In genomic region chr10:104353325-104354048, GRCh38 we compare ENCODE assay signal across 8 cellular contexts. TPM values are rescaled to one million over a fixed set of nuclear protein-coding genes. Genes with fewer than 3 reads are reported as not detected.
DNase-seq lines count a peak whose midpoint lies in the region; ATAC-seq and TF ChIP-seq lines count a peak whose summit lies in the region.

Gene CFAP58, plus strand, starts transcription at chr10:104353833. Its CDS starts 65 bp downstream, at chr10:104353898.

- no peak within 1 kb of the TSS for H3K14ac ChIP-seq in neuronal stem cell (ENCODE audit: low read length)

- H3K9me3 ChIP-seq in Peyer's patch, result no peaks in the 10 kb centered on the region
- H3K9me3 ChIP-seq in neuronal stem cell (replicated peaks in 1 of 2; ENCODE audit: control insufficient read depth in 2 of 2, insufficient read depth in 1 of 2, low read depth in 1 of 2, low read length in 2 of 2), result no peaks in the 10 kb centered on the region

- H2AFZ ChIP-seq in GM23338 (peak within 1 kb of the TSS; percentile 88; the same call in 1 of the 2 replicates), neuronal stem cell (ENCODE audit: low read length) (no peak within 1 kb of the TSS)

- H3K23ac ChIP-seq in neuronal stem cell (ENCODE audit: low read depth, low read length, poor library complexity), result no peak within 1 kb of the TSS

- H3K4me3 ChIP-seq in GM23338 (peak within 1 kb of the TSS; percentile 51), Peyer's patch (peak within 1 kb of the TSS; percentile 28 to 55 (median 44)), neuronal stem cell (ENCODE audit: low read length in 2 of 2) (peak within 1 kb of the TSS in 1 of 2 donors; percentile 25)

- H3K36me3 Mint-ChIP-seq in GM23338 (ENCODE audit: low read depth), result no peaks in the 10 kb centered on the region
- no peaks in the 10 kb centered on the region for H3K36me3 Mint-ChIP-seq in activated T-helper 17 cell treated with anti-CD3 and anti-CD28 coated beads, Interleukin-2, amount 50 U/mL, for 72 hours (ENCODE audit: low read depth)

- H3K4me2 ChIP-seq in GM23338 (peak within 1 kb of the TSS; percentile 76), neuronal stem cell (ENCODE audit: insufficient read depth, low read length, poor library complexity, severe bottlenecking) (peak within 1 kb of the TSS; percentile 59)

- H2BK5ac ChIP-seq in neuronal stem cell (ENCODE audit: low read length), result no peak within 1 kb of the TSS

- no peaks in the 10 kb centered on the region for H3K79me2 ChIP-seq in GM23338 (replicated peaks; ENCODE audit: insufficient read depth)

- no peaks in the 10 kb centered on the region for H3K27me3 Mint-ChIP-seq in GM23338 (ENCODE audit: insufficient read depth, low read depth, poor library complexity)
- no peaks in the 10 kb centered on the region for H3K27me3 Mint-ChIP-seq in activated T-helper 17 cell treated with anti-CD3 and anti-CD28 coated beads, Interleukin-2, amount 50 U/mL, for 72 hours

- no peaks in the 10 kb centered on the region for H3K9me2 ChIP-seq in GM23338 (ENCODE audit: insufficient read depth)

- WGBS in neuronal stem cell (ENCODE audit: extremely low coverage in 2 of 2, insufficient read length in 2 of 2, insufficient replicate concordance in 1 of 2), 2 donors, result no CpG with 5 or more reads among the region's 43 CpGs

- H3K4me1 ChIP-seq in GM23338 (ENCODE audit: insufficient read depth) (peaks cover 12% of the 10 kb centered on the region; the same call in 1 of the 2 replicates), Peyer's patch (peaks cover 0 to 21% (median 0%) of the 10 kb centered on the region in 4 donors), foreskin keratinocyte (peaks cover 13% of the 10 kb centered on the region), neuronal stem cell (ENCODE audit: control insufficient read depth in 2 of 2, insufficient read depth in 1 of 2, low read depth in 1 of 2, low read length in 2 of 2) (peaks cover 1 to 5% of the 10 kb centered on the region in 2 donors)

- TF ChIP-seq CTCF in GM23338 (conservative IDR thresholded peaks at IDR 0.05; ENCODE audit: low read depth in 2 of 2) (peak; percentile 57 to 73), Peyer's patch (IDR thresholded peaks at IDR 0.05) (peak; percentile 53 to 84 (median 78)), foreskin keratinocyte (conservative IDR thresholded peaks at IDR 0.05) (peak; percentile 93)

- H2BK120ac ChIP-seq in neuronal stem cell (ENCODE audit: low read depth, low read length), result no peak within 1 kb of the TSS

- H3K4ac ChIP-seq in neuronal stem cell (ENCODE audit: low read length), result no peak within 1 kb of the TSS

- H3K9me3 Mint-ChIP-seq in GM23338, result no peaks in the 10 kb centered on the region
- H3K9me3 Mint-ChIP-seq in activated T-helper 17 cell treated with anti-CD3 and anti-CD28 coated beads, Interleukin-2, amount 50 U/mL, for 72 hours, result no peaks in the 10 kb centered on the region

- H4K20me1 ChIP-seq in GM23338 (replicated peaks; ENCODE audit: insufficient read depth), result no peaks in the 10 kb centered on the region; the same call in 1 of the 2 replicates

- no peak within 1 kb of the TSS for H3K27ac Mint-ChIP-seq in GM23338
- H3K27ac Mint-ChIP-seq in activated T-helper 17 cell treated with anti-CD3 and anti-CD28 coated beads, Interleukin-2, amount 50 U/mL, for 72 hours, result no peak within 1 kb of the TSS

- no peak for TF ChIP-seq POLR2A in Peyer's patch (IDR thresholded peaks at IDR 0.05)

- peaks cover 6% of the 10 kb centered on the region; the same call in 2 of the 3 replicates for H3K4me1 Mint-ChIP-seq in GM23338
- H3K4me1 Mint-ChIP-seq in activated T-helper 17 cell treated with anti-CD3 and anti-CD28 coated beads, Interleukin-2, amount 50 U/mL, for 72 hours, result peaks cover 6% of the 10 kb centered on the region

- H2BK15ac ChIP-seq in neuronal stem cell (ENCODE audit: low read length), result no peak within 1 kb of the TSS

- no peak within 1 kb of the TSS for H4K8ac ChIP-seq in neuronal stem cell (ENCODE audit: low read depth, low read length)

- H3K79me1 ChIP-seq in neuronal stem cell (ENCODE audit: low read depth, low read length), result no peaks in the 10 kb centered on the region

- H3K9ac ChIP-seq in neuronal stem cell (ENCODE audit: low read depth, low read length, poor library complexity), result no peak within 1 kb of the TSS

- H3K36me3 ChIP-seq in GM23338 (ENCODE audit: insufficient read depth) (no peaks in the 10 kb centered on the region), Peyer's patch (no peaks in the 10 kb centered on the region), neuronal stem cell (replicated peaks in 1 of 2; ENCODE audit: control insufficient read depth in 2 of 2, insufficient read depth in 2 of 2, low read length in 2 of 2) (no peaks in the 10 kb centered on the region)

- H3K27ac ChIP-seq in GM23338 (ENCODE audit: low read depth), result no peak within 1 kb of the TSS
- no peak within 1 kb of the TSS for H3K27ac ChIP-seq in Peyer's patch
- H3K27ac ChIP-seq in foreskin keratinocyte, result no peak within 1 kb of the TSS
- H3K27ac ChIP-seq in neuronal stem cell (replicated peaks; ENCODE audit: low read length), result no peak within 1 kb of the TSS

- DNase-seq in Daoy (ENCODE audit: low read depth) (peak; percentile 80), GM23338 (ENCODE audit: low spot score) (peak; percentile 98), Kasumi-1 (lab: John Stamatoyannopoulos, UW) (peak; percentile 93), Peyer's patch (peak; percentile 93 to 98 (median 96)), foreskin keratinocyte (peak; percentile 71 to 86), neuronal stem cell (ENCODE audit: low spot score) (peak; percentile 83), stromal cell of bone marrow (ENCODE audit: low read depth) (peak; percentile 63)

- no peak within 1 kb of the TSS for H2BK12ac ChIP-seq in neuronal stem cell (ENCODE audit: low read length)

- ATAC-seq in GM23338 (peak; percentile 95), foreskin keratinocyte (peak; percentile 91)
- ATAC-seq in activated T-helper 17 cell treated with anti-CD3 and anti-CD28 coated beads, Interleukin-2, amount 50 U/mL, for 72 hours (replicated peaks), result peak; percentile 64

- H2AK5ac ChIP-seq in neuronal stem cell (ENCODE audit: low read depth, low read length), result no peak within 1 kb of the TSS

- no peak within 1 kb of the TSS for H3K18ac ChIP-seq in neuronal stem cell (ENCODE audit: low read length)

- H3F3A ChIP-seq in GM23338 (replicated peaks; ENCODE audit: low read depth), result 0 out of 2 replicates have a peak, but pooled peaks cover 2% of the 10 kb centered on the region

- H3K27me3 ChIP-seq in GM23338 (ENCODE audit: insufficient read depth), result peaks cover 27% of the 10 kb centered on the region
- no peaks in the 10 kb centered on the region for H3K27me3 ChIP-seq in Peyer's patch
- no peaks in the 10 kb centered on the region for H3K27me3 ChIP-seq in foreskin keratinocyte
- peaks cover 0 to 9% (median 6%) of the 10 kb centered on the region in 3 experiments for H3K27me3 ChIP-seq in neuronal stem cell (ENCODE audit: control insufficient read depth in 3 of 3, insufficient read depth in 3 of 3, low read depth in 1 of 3, low read length in 3 of 3)

- no peak within 1 kb of the TSS; the same call in 1 of the 3 replicates for H3K4me3 Mint-ChIP-seq in GM23338
- no peak within 1 kb of the TSS for H3K4me3 Mint-ChIP-seq in activated T-helper 17 cell treated with anti-CD3 and anti-CD28 coated beads, Interleukin-2, amount 50 U/mL, for 72 hours

- H4K91ac ChIP-seq in neuronal stem cell (ENCODE audit: low read depth, low read length, poor library complexity), result no peak within 1 kb of the TSS

TF ChIP-seq in GM23338, 12 proteins besides CTCF, POLR2A, EP300 and RAD21:
- peak; percentile 62 for TF ChIP-seq POLR2AphosphoS5 (IDR thresholded peaks at IDR 0.05; ENCODE audit: low read depth)
- TF ChIP-seq NANOG (IDR thresholded peaks at IDR 0.05; ENCODE audit: borderline replicate concordance), result no peak

RNA-seq across cellular contexts. Expression of gene CFAP58, which starts in this region (rescaled TPM):
- total RNA-seq in Daoy (2014; rRNA removed; shearing (Covaris generic)), result 0.06 TPM in 2 replicates
- 0.39 and 0.63 TPM in 2 replicates for total RNA-seq in GM23338 (2014; rRNA removed; shearing (Covaris generic))
- polyA plus RNA-seq in GM23338 (2016; fragmentation: Nextera tagmentation; extraction: Ambion mirVana) (0.24 and 0.89 TPM in 2 replicates), foreskin keratinocyte (0.25 and 0.48 TPM in 2 replicates)
- total RNA-seq in Peyer's patch (1 to 10 TPM in 1 of 4 donors, not detected in 3; 2.5 TPM), foreskin keratinocyte (0.17 and 0.74 TPM in 2 replicates)
- 1 to 10 TPM; 1.3 to 2.2 TPM for total RNA-seq in activated T-helper 17 cell treated with anti-CD3 and anti-CD28 coated beads, Interleukin-2, amount 50 U/mL, for 72 hours
- polyA plus RNA-seq in neuronal stem cell (2013, experiment 1 of 2), result 0.20 TPM
- polyA plus RNA-seq in neuronal stem cell (2013, experiment 2 of 2), result 0.11 TPM

Comparison
In these comparisons a context has a peak if more than half of its experiments do, and no peak if none do; other contexts are left out.
1. Peak in DNase-seq in Daoy; RNA of the gene not detected or under 1 TPM.
2. Peak in DNase-seq, ATAC-seq, H3K4me3 ChIP-seq and H3K4me2 ChIP-seq in GM23338; RNA of the gene not detected or under 1 TPM.
3. Peak in DNase-seq and ATAC-seq in foreskin keratinocyte; RNA of the gene not detected or under 1 TPM.